ENCODE assay signal across 23 cellular contexts in the genomic region with DNA sequence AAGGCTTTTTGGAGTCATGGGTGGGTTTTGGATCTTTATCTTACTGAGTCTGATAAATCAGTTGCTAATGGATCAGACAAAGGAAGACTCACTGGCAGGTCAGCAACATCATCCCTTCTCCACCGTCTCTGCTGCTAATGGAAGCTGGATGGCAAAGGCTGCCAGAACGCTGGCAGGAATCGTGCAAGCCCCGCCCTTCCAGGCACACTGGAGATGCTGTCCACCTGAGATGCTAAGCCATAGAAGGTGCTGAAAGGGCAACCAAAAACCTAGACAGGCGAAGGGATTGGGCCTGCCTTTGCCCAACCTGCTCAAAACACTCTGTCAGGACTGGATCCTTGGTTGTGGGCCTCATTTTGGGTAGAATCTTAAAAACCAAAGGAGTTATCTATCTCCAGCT.
DNase-seq lines count a peak whose midpoint lies in the region; TF ChIP-seq lines count a peak whose summit lies in the region.
"Had no signal": no experiment of that assay in that cellular context is flagged by ENCODE, and none has a peak within 500 bp of the region (broad histone marks: within the 10 kb centered on the region; RNA-seq: fewer than 3 reads in every experiment).

No MANE protein-coding gene starts in this region.

- H3K9me3 ChIP-seq in neuronal stem cell (replicated peaks in 1 of 2; ENCODE audit: control insufficient read depth in 2 of 2, insufficient read depth in 1 of 2, low read depth in 1 of 2, low read length in 2 of 2), result no peaks in the 10 kb centered on the region
- no peaks in the 10 kb centered on the region for H3K9me3 ChIP-seq in vagina
- H3K9me3 ChIP-seq: A549, BE2C had no signal

- H4K91ac ChIP-seq in neuronal stem cell (ENCODE audit: low read depth, low read length, poor library complexity), result no peak overlapping the region

- H2AFZ ChIP-seq in neuronal stem cell (ENCODE audit: low read length), result no peak overlapping the region
- H2AFZ ChIP-seq: GM23338 had no signal

- no peak overlapping the region for H3K4ac ChIP-seq in neuronal stem cell (ENCODE audit: low read length)

- no CpG with 5 or more reads among the region's 5 CpGs for WGBS in neuronal stem cell (ENCODE audit: extremely low coverage in 2 of 2, insufficient read length in 2 of 2, insufficient replicate concordance in 1 of 2), 2 donors

- H3K27me3 ChIP-seq in neuronal stem cell (ENCODE audit: control insufficient read depth in 3 of 3, insufficient read depth in 3 of 3, low read depth in 1 of 3, low read length in 3 of 3), result peaks cover 0 to 3% (median 0%) of the 10 kb centered on the region in 3 experiments
- H3K27me3 ChIP-seq in vagina, result no peaks in the 10 kb centered on the region
- H3K27me3 ChIP-seq: BE2C; BLaER1 treated with 17β-estradiol and CSF1 and Interleukin-3, amounts not matched to agents 10 nM and 100 nM had no signal

- DNase-seq in activated CD4-positive, alpha-beta memory T cell treated with anti-CD3 and anti-CD28 coated beads, Interleukin-2, amount 10 ng/mL, durations not matched to agents 7 days and 5 days, result peak; percentile 5
- DNase-seq in activated CD4-positive, alpha-beta memory T cell treated with anti-CD3 and anti-CD28 coated beads for 36 hours, result no peak
- DNase-seq in coronary artery (ENCODE audit: low spot score) (peak; percentile 31), neuronal stem cell (ENCODE audit: low spot score) (no peak), vagina (ENCODE audit: extremely low spot score in 2 of 2) (peak; percentile 22 to 72), NCI-H2171 (lab: John Stamatoyannopoulos, UW) (no peak), NCI-H1417 (lab: John Stamatoyannopoulos, UW) (no peak), pons (ENCODE audit: low spot score) (no peak)
- DNase-seq: 8988T; ACHN; AML-193; BE2C; Calu3; CD4-positive, alpha-beta T cell; CD8-positive, alpha-beta memory T cell; DMS53; DMS79 treated with DMSO at 0.1 percent for 48 hours; GF-D8; H9 had no signal

- no peak overlapping the region for H2BK120ac ChIP-seq in neuronal stem cell (ENCODE audit: low read depth, low read length)

- no peak overlapping the region for H3K27ac Mint-ChIP-seq in activated CD4-positive, alpha-beta memory T cell treated with anti-CD3 and anti-CD28 coated beads, Interleukin-2, amount 10 ng/mL, durations not matched to agents 7 days and 5 days
- no peak overlapping the region for H3K27ac Mint-ChIP-seq in activated CD4-positive, alpha-beta memory T cell treated with anti-CD3 and anti-CD28 coated beads for 36 hours
- H3K27ac Mint-ChIP-seq: CD14-positive monocyte; CD4-positive, alpha-beta T cell; CD8-positive, alpha-beta memory T cell; GM23338; H9 had no signal

- H3K4me1 ChIP-seq in neuronal stem cell (ENCODE audit: control insufficient read depth in 2 of 2, insufficient read depth in 1 of 2, low read depth in 1 of 2, low read length in 2 of 2) (peaks cover 0 to 4% of the 10 kb centered on the region in 2 donors), vagina (no peaks in the 10 kb centered on the region)
- H3K4me1 ChIP-seq: A549 had no signal

- peak overlapping the region; percentile 22 for H3K18ac ChIP-seq in neuronal stem cell (ENCODE audit: low read length)

- no peaks in the 10 kb centered on the region for H3K36me3 Mint-ChIP-seq in activated CD4-positive, alpha-beta memory T cell treated with anti-CD3 and anti-CD28 coated beads, Interleukin-2, amount 10 ng/mL, durations not matched to agents 7 days and 5 days (ENCODE audit: low read depth)
- no peaks in the 10 kb centered on the region for H3K36me3 Mint-ChIP-seq in activated CD4-positive, alpha-beta memory T cell treated with anti-CD3 and anti-CD28 coated beads for 36 hours
- H3K36me3 Mint-ChIP-seq: CD14-positive monocyte; CD8-positive, alpha-beta memory T cell had no signal

- no peak overlapping the region for H2BK15ac ChIP-seq in neuronal stem cell (ENCODE audit: low read length)

- POLR2A ChIA-PET in activated CD4-positive, alpha-beta memory T cell treated with anti-CD3 and anti-CD28 coated beads, Interleukin-2, amount 10 ng/mL, durations not matched to agents 7 days and 5 days (lab: Charles Lee), result no interaction called here
- POLR2A ChIA-PET in activated CD4-positive, alpha-beta memory T cell treated with anti-CD3 and anti-CD28 coated beads for 36 hours (lab: Charles Lee), result no interaction called here

- H3K36me3 ChIP-seq in neuronal stem cell (replicated peaks in 1 of 2; ENCODE audit: control insufficient read depth in 2 of 2, insufficient read depth in 2 of 2, low read length in 2 of 2) (no peaks in the 10 kb centered on the region), vagina (no peaks in the 10 kb centered on the region)
- H3K36me3 ChIP-seq: BE2C; BLaER1 treated with 17β-estradiol and CSF1 and Interleukin-3, amounts not matched to agents 10 nM and 100 nM had no signal

- H3K4me2 ChIP-seq in neuronal stem cell (ENCODE audit: insufficient read depth, low read length, poor library complexity, severe bottlenecking), result no peak overlapping the region
- H3K4me2 ChIP-seq: A549; BLaER1 treated with 17β-estradiol and CSF1 and Interleukin-3, amounts not matched to agents 10 nM and 100 nM; GM23338 had no signal

- H3K9ac ChIP-seq in neuronal stem cell (ENCODE audit: low read depth, low read length, poor library complexity), result no peak overlapping the region
- H3K9ac ChIP-seq: BLaER1 treated with 17β-estradiol and CSF1 and Interleukin-3, amounts not matched to agents 10 nM and 100 nM had no signal

- H3K27ac ChIP-seq in coronary artery (no peak overlapping the region), neuronal stem cell (replicated peaks; ENCODE audit: low read length) (no peak overlapping the region), vagina (no peak overlapping the region)
- H3K27ac ChIP-seq: A549; BLaER1 treated with 17β-estradiol and CSF1 and Interleukin-3, amounts not matched to agents 10 nM and 100 nM had no signal

- H3K4me3 Mint-ChIP-seq in activated CD4-positive, alpha-beta memory T cell treated with anti-CD3 and anti-CD28 coated beads, Interleukin-2, amount 10 ng/mL, durations not matched to agents 7 days and 5 days, result no peak overlapping the region
- H3K4me3 Mint-ChIP-seq in activated CD4-positive, alpha-beta memory T cell treated with anti-CD3 and anti-CD28 coated beads for 36 hours, result no peak overlapping the region
- H3K4me3 Mint-ChIP-seq: CD14-positive monocyte; CD4-positive, alpha-beta T cell; CD8-positive, alpha-beta memory T cell; GM23338; H9 had no signal

- H3K4me1 Mint-ChIP-seq in activated CD4-positive, alpha-beta memory T cell treated with anti-CD3 and anti-CD28 coated beads, Interleukin-2, amount 10 ng/mL, durations not matched to agents 7 days and 5 days, result no peaks in the 10 kb centered on the region
- H3K4me1 Mint-ChIP-seq in activated CD4-positive, alpha-beta memory T cell treated with anti-CD3 and anti-CD28 coated beads for 36 hours (ENCODE audit: low read depth), result no peaks in the 10 kb centered on the region
- H3K4me1 Mint-ChIP-seq: CD14-positive monocyte; CD8-positive, alpha-beta memory T cell; GM23338; H9 had no signal

- H3K4me3 ChIP-seq in coronary artery (no peak overlapping the region), neuronal stem cell (ENCODE audit: low read length in 2 of 2) (no peak overlapping the region), vagina (no peak overlapping the region)
- H3K4me3 ChIP-seq: A549; BLaER1 treated with 17β-estradiol and CSF1 and Interleukin-3, amounts not matched to agents 10 nM and 100 nM; GM23338 had no signal

- no peak overlapping the region for H2BK5ac ChIP-seq in neuronal stem cell (ENCODE audit: low read length)

- H2AK5ac ChIP-seq in neuronal stem cell (ENCODE audit: low read depth, low read length), result no peak overlapping the region

- peaks cover 15% of the 10 kb centered on the region for H3K27me3 Mint-ChIP-seq in activated CD4-positive, alpha-beta memory T cell treated with anti-CD3 and anti-CD28 coated beads, Interleukin-2, amount 10 ng/mL, durations not matched to agents 7 days and 5 days
- H3K27me3 Mint-ChIP-seq in activated CD4-positive, alpha-beta memory T cell treated with anti-CD3 and anti-CD28 coated beads for 36 hours, result peaks cover 15% of the 10 kb centered on the region

- CTCF ChIA-PET in activated CD4-positive, alpha-beta memory T cell treated with anti-CD3 and anti-CD28 coated beads, Interleukin-2, amount 10 ng/mL, durations not matched to agents 7 days and 5 days (lab: Charles Lee), result no interaction called here
- CTCF ChIA-PET in activated CD4-positive, alpha-beta memory T cell treated with anti-CD3 and anti-CD28 coated beads for 36 hours (lab: Charles Lee), result no interaction called here

- H4K8ac ChIP-seq in neuronal stem cell (ENCODE audit: low read depth, low read length), result no peak overlapping the region

- H3K9me3 Mint-ChIP-seq in activated CD4-positive, alpha-beta memory T cell treated with anti-CD3 and anti-CD28 coated beads, Interleukin-2, amount 10 ng/mL, durations not matched to agents 7 days and 5 days, result no peaks in the 10 kb centered on the region
- H3K9me3 Mint-ChIP-seq in activated CD4-positive, alpha-beta memory T cell treated with anti-CD3 and anti-CD28 coated beads for 36 hours, result no peaks in the 10 kb centered on the region
- H3K9me3 Mint-ChIP-seq: CD4-positive, alpha-beta T cell; CD8-positive, alpha-beta memory T cell; H9 had no signal

- no peak for TF ChIP-seq POLR2A in vagina (IDR thresholded peaks at IDR 0.05)

- no peaks in the 10 kb centered on the region for H3K79me1 ChIP-seq in neuronal stem cell (ENCODE audit: low read depth, low read length)

- no peak overlapping the region for H2BK12ac ChIP-seq in neuronal stem cell (ENCODE audit: low read length)

- no peak overlapping the region for H3K14ac ChIP-seq in neuronal stem cell (ENCODE audit: low read length)

- intact Hi-C loops in activated CD4-positive, alpha-beta memory T cell treated with anti-CD3 and anti-CD28 coated beads for 36 hours (cut with micrococcal nuclease), result no loop called here
- intact Hi-C loops in vagina (cut with DNase I), result no loop called here

- TF ChIP-seq CTCF in coronary artery (IDR thresholded peaks at IDR 0.05) (no peak), vagina (IDR thresholded peaks at IDR 0.05) (no peak)

- H3K23ac ChIP-seq in neuronal stem cell (ENCODE audit: low read depth, low read length, poor library complexity), result no peak overlapping the region

Comparison
In these comparisons a context has a peak if more than half of its experiments do, and no peak if none do; other contexts are left out.
1. DNase-seq: peak in activated CD4-positive, alpha-beta memory T cell treated with anti-CD3 and anti-CD28 coated beads, Interleukin-2, amount 10 ng/mL, durations not matched to agents 7 days and 5 days (single experiment), coronary artery (single experiment) and vagina (2 of 2); none in activated CD4-positive, alpha-beta memory T cell treated with anti-CD3 and anti-CD28 coated beads for 36 hours (single experiment), neuronal stem cell (single experiment), NCI-H2171 (single experiment), NCI-H1417 (0 of 3) and pons (single experiment).